In genomic region chr1:43797926-43798325, GRCh38 we compare ENCODE assay signal across 25 cellular contexts.
"Had no signal": no experiment of that assay in that cellular context is flagged by ENCODE, and none has a peak within 500 bp of the region (broad histone marks: within the 10 kb centered on the region; RNA-seq: fewer than 3 reads in every experiment).

No MANE protein-coding gene starts in this region.

- H3K4me1 Mint-ChIP-seq: immature natural killer cell, neural crest cell, WTC11 had no signal

- H3K4me3 Mint-ChIP-seq: immature natural killer cell; neural crest cell; stimulated activated effector memory CD8-positive, alpha-beta T cell treated with anti-CD3 and anti-CD28 coated beads, Interleukin-12 subunit alpha, Interleukin-12 subunit beta, amount 100 ng/mL, for 72 hours; stimulated activated naive CD8-positive, alpha-beta T cell treated with anti-CD3 and anti-CD28 coated beads, Interleukin-15, amount 100 ng/mL, for 72 hours; WTC11 had no signal

- H3K4me1 ChIP-seq: lower lobe of right lung, tibial nerve had no signal

- H3K4me3 ChIP-seq: hepatocyte, lower lobe of right lung, mucosa of descending colon, tibial nerve had no signal

- H3K36me3 Mint-ChIP-seq: activated naive CD4-positive, alpha-beta T cell treated with anti-CD3 and anti-CD28 coated beads, Interleukin-2, amount 50 U/mL, for 72 hours had no signal

- DNase-seq: activated T-cell treated with anti-CD3 and anti-CD28 coated beads, Interleukin-2, amount 50 U/mL, for 1 hour; aorta; brain microvascular endothelial cell; caudate nucleus; dermis blood vessel endothelial cell; effector CD8-positive, alpha-beta T cell; erythroblast; foreskin keratinocyte; glutamatergic neuron; immature natural killer cell; lower lobe of right lung; mesendoderm; mucosa of descending colon; occipital lobe; small intestine; stimulated activated CD4-positive, alpha-beta T cell treated with anti-CD3 and anti-CD28 coated beads, Interleukin-2, amount 100 ng/mL, for 24 hours; stimulated activated naive CD8-positive, alpha-beta T cell treated with anti-CD3 and anti-CD28 coated beads, Interleukin-15, amount 100 ng/mL, for 72 hours had no signal

- H3K27me3 ChIP-seq: brain microvascular endothelial cell, foreskin keratinocyte, hepatocyte, tibial nerve had no signal

- H3K27ac ChIP-seq: brain microvascular endothelial cell, foreskin keratinocyte, hepatocyte, lower lobe of right lung, tibial nerve had no signal

- H3K36me3 ChIP-seq: lower lobe of right lung had no signal

- H3K9me3 ChIP-seq: lower lobe of right lung, mucosa of descending colon, tibial nerve had no signal

- ATAC-seq: activated naive CD4-positive, alpha-beta T cell treated with anti-CD3 and anti-CD28 coated beads, Interleukin-2, amount 50 U/mL, for 72 hours; foreskin keratinocyte; left lobe of liver; lower lobe of right lung; mucosa of descending colon; sciatic nerve; stimulated activated effector memory CD8-positive, alpha-beta T cell treated with anti-CD3 and anti-CD28 coated beads, Interleukin-12 subunit alpha, Interleukin-12 subunit beta, amount 100 ng/mL, for 72 hours; stimulated activated naive CD8-positive, alpha-beta T cell treated with anti-CD3 and anti-CD28 coated beads, Interleukin-15, amount 100 ng/mL, for 72 hours; WTC11 had no signal

- H3K27me3 Mint-ChIP-seq: stimulated activated naive CD8-positive, alpha-beta T cell treated with anti-CD3 and anti-CD28 coated beads, Interleukin-15, amount 100 ng/mL, for 72 hours had no signal

- H3K9me3 Mint-ChIP-seq: activated naive CD4-positive, alpha-beta T cell treated with anti-CD3 and anti-CD28 coated beads, Interleukin-2, amount 50 U/mL, for 72 hours; immature natural killer cell; neural crest cell; stimulated activated effector memory CD8-positive, alpha-beta T cell treated with anti-CD3 and anti-CD28 coated beads, Interleukin-12 subunit alpha, Interleukin-12 subunit beta, amount 100 ng/mL, for 72 hours; stimulated activated naive CD8-positive, alpha-beta T cell treated with anti-CD3 and anti-CD28 coated beads, Interleukin-15, amount 100 ng/mL, for 72 hours; WTC11 had no signal

- H3K27ac Mint-ChIP-seq: activated naive CD4-positive, alpha-beta T cell treated with anti-CD3 and anti-CD28 coated beads, Interleukin-2, amount 50 U/mL, for 72 hours; immature natural killer cell; stimulated activated effector memory CD8-positive, alpha-beta T cell treated with anti-CD3 and anti-CD28 coated beads, Interleukin-12 subunit alpha, Interleukin-12 subunit beta, amount 100 ng/mL, for 72 hours; stimulated activated naive CD8-positive, alpha-beta T cell treated with anti-CD3 and anti-CD28 coated beads, Interleukin-15, amount 100 ng/mL, for 72 hours had no signal
